Comparison of ENCODE assay signal across 19 cellular contexts in genomic region chr11:61851128-61851899, GRCh38. TPM values are rescaled to one million over a fixed set of nuclear protein-coding genes. Genes with fewer than 3 reads are reported as not detected.
DNase-seq lines count a peak whose midpoint lies in the region; ATAC-seq, FAIRE-seq and TF ChIP-seq lines count a peak whose summit lies in the region.
"Had no signal": no experiment of that assay in that cellular context is flagged by ENCODE, and none has a peak within 500 bp of the region (broad histone marks: within the 10 kb centered on the region; RNA-seq: fewer than 3 reads in every experiment).

No MANE protein-coding gene starts in this region.

- no peak for TF ChIP-seq EP300 in GM12878 (IDR thresholded peaks at IDR 0.05; ENCODE audit: borderline replicate concordance in 1 of 2, control insufficient read depth in 1 of 2, low read depth in 2 of 2, low read length in 2 of 2)

- H2BK12ac ChIP-seq in neuronal stem cell (ENCODE audit: low read length): no peak overlapping the region

- H3K9ac ChIP-seq in GM12878 (ENCODE audit: control insufficient read depth, insufficient read depth, low read length): no peak overlapping the region
- no peak overlapping the region for H3K9ac ChIP-seq in neuronal stem cell (ENCODE audit: low read depth, low read length, poor library complexity)

- WGBS in GM12878 (ENCODE audit: insufficient coverage, insufficient replicate concordance, low lambda C conversion rate, missing lambda C conversion rate): 75% methylated on average over 24 of the region's 24 CpGs
- WGBS in neuronal stem cell (ENCODE audit: extremely low coverage in 2 of 2, insufficient read length in 2 of 2, insufficient replicate concordance in 1 of 2), 2 donors: no CpG with 5 or more reads among the region's 24 CpGs

- H3K27ac ChIP-seq in GM12878 (ENCODE audit: control insufficient read depth, insufficient read depth): no peak overlapping the region; the same call in 1 of the 2 replicates
- H3K27ac ChIP-seq in neuronal stem cell (replicated peaks; ENCODE audit: low read length): no peak overlapping the region
- peak overlapping the region; percentile 46 to 48 for H3K27ac ChIP-seq in tibial artery

- POLR2A ChIA-PET in GM12878 (lab: Charles Lee): interaction anchor here (0.5 kb wide), 1 partner anchor 18 kb away, joined by 5 read pairs; no protein-coding TSS in a partner anchor

- BruUV-seq in GM12878 (replicated peaks; lab: Mats Ljungman, UMichigan): no TSS peak

- H2BK120ac ChIP-seq in neuronal stem cell (ENCODE audit: low read depth, low read length): no peak overlapping the region

- no peaks in the 10 kb centered on the region for H3K27me3 ChIP-seq in GM12878 (replicated peaks in 1 of 2; ENCODE audit: control insufficient read depth in 2 of 2, insufficient read depth in 2 of 2, low read length in 1 of 2)
- H3K27me3 ChIP-seq in neuronal stem cell (ENCODE audit: control insufficient read depth in 3 of 3, insufficient read depth in 3 of 3, low read depth in 1 of 3, low read length in 3 of 3): no peaks in the 10 kb centered on the region
- no peaks in the 10 kb centered on the region for H3K27me3 ChIP-seq in tibial artery
- H3K27me3 ChIP-seq: BE2C had no signal

- SMC1A ChIA-PET in GM12878 (lab: Charles Lee; ENCODE audit: uncharacterized antibody, unreplicated experiment): no interaction called here

- peak overlapping the region; percentile 95 for H4K8ac ChIP-seq in neuronal stem cell (ENCODE audit: low read depth, low read length)

- H3K4me1 ChIP-seq in GM12878 (ENCODE audit: control insufficient read depth, insufficient read depth, low read length) (peaks cover 5% of the 10 kb centered on the region; the same call in 1 of the 2 replicates), neuronal stem cell (ENCODE audit: control insufficient read depth in 2 of 2, insufficient read depth in 1 of 2, low read depth in 1 of 2, low read length in 2 of 2) (no peaks in the 10 kb centered on the region), tibial artery (peaks cover 0 to 6% (median 0%) of the 10 kb centered on the region in 4 donors)
- H3K4me1 ChIP-seq: BE2C had no signal

- CTCF ChIA-PET in GM12878 (lab: Yijun Ruan, JAX): no interaction called here

- H3K4ac ChIP-seq in neuronal stem cell (ENCODE audit: low read length): no peak overlapping the region

- no peak overlapping the region for H3K4me3 ChIP-seq in GM12878
- no peak overlapping the region for H3K4me3 ChIP-seq in neuronal stem cell (ENCODE audit: low read length in 2 of 2)
- no peak overlapping the region for H3K4me3 ChIP-seq in tibial artery

- H2AFZ ChIP-seq in GM12878 (ENCODE audit: control insufficient read depth, low read depth, low read length): no peak overlapping the region
- no peak overlapping the region for H2AFZ ChIP-seq in neuronal stem cell (ENCODE audit: low read length)

- RAD21 ChIA-PET in GM12878 (lab: Charles Lee; ENCODE audit: unreplicated experiment): no interaction called here

- no peak for TF ChIP-seq RAD21 in GM12878 (IDR thresholded peaks at IDR 0.05; ENCODE audit: insufficient read depth, low read depth, low read length)

- ATAC-seq in GM12878 (no peak), Right ventricle myocardium superior (ENCODE audit: poor library complexity) (peak; percentile 86), HG02885 (IDR thresholded peaks at IDR 0.05; ENCODE audit: poor library complexity, unreplicated experiment) (no peak)
- ATAC-seq: activated CD8-positive, alpha-beta T cell treated with anti-CD3 and anti-CD28 coated beads, Interleukin-2, amount 10 ng/mL, durations not matched to agents 7 days and 5 days; activated T-cell treated with anti-CD3 and anti-CD28 coated beads, Interleukin-2, amount 50 U/mL, for 4 hours; left colon had no signal

- H2BK15ac ChIP-seq in neuronal stem cell (ENCODE audit: low read length): no peak overlapping the region

- intact Hi-C loops in GM12878 (cut with micrococcal nuclease; ENCODE audit: unreplicated experiment): no loop called here
- intact Hi-C loops in Right ventricle myocardium superior (cut with DNase I): no loop called here
- intact Hi-C loops in tibial artery (cut with DNase I; ENCODE audit: low total_unique reads): no loop called here

- H2AK5ac ChIP-seq in neuronal stem cell (ENCODE audit: low read depth, low read length): no peak overlapping the region

- no peak overlapping the region for H3K4me2 ChIP-seq in GM12878 (ENCODE audit: control insufficient read depth, insufficient read depth)
- no peak overlapping the region for H3K4me2 ChIP-seq in neuronal stem cell (ENCODE audit: insufficient read depth, low read length, poor library complexity, severe bottlenecking)

- H3K14ac ChIP-seq in neuronal stem cell (ENCODE audit: low read length): no peak overlapping the region

- in situ Hi-C loops in GM12878 (cut with MboI): no loop called here

- no peak for DNase-seq in GM12878 (ENCODE audit: low read depth, low spot score)
- DNase-seq in Right ventricle myocardium superior: peak; percentile 87
- DNase-seq in neuronal stem cell (ENCODE audit: low spot score): no peak
- peak in 1 of 2 donors; percentile 39 for DNase-seq in tibial artery
- DNase-seq in glomerular visceral epithelial cell (ENCODE audit: extremely low spot score): no peak
- no peak for DNase-seq in middle frontal gyrus (ENCODE audit: extremely low spot score, low spot score)
- DNase-seq in NCI-H187 (lab: John Stamatoyannopoulos, UW): no peak
- DNase-seq: activated B cell treated with CpG ODN at 0.5 μM for 24 hours; activated CD8-positive, alpha-beta T cell treated with anti-CD3 and anti-CD28 coated beads, Interleukin-2, amount 10 ng/mL, durations not matched to agents 7 days and 5 days; activated naive CD8-positive, alpha-beta T cell treated with anti-CD3 and anti-CD28 coated beads, Interleukin-2, amount 10 ng/mL, durations not matched to agents 7 days and 5 days; activated T-cell treated with anti-CD3 and anti-CD28 coated beads, Interleukin-2, amount 50 U/mL, for 4 hours; BE2C; H9; left colon; NCI-H187 treated with DMSO at 0.1 percent for 48 hours; SHP77 treated with DMSO at 0.1 percent for 48 hours; stimulated activated CD4-positive, alpha-beta T cell treated with anti-CD3 and anti-CD28 coated beads, Interleukin-4, amount 100 ng/mL, for 1 hour had no signal

- H3K18ac ChIP-seq in neuronal stem cell (ENCODE audit: low read length): no peak overlapping the region

- no peak for FAIRE-seq in GM12878 (lab: Jason Lieb, UNC)
- FAIRE-seq: GM19239 had no signal

- peaks cover 11% of the 10 kb centered on the region for H3K79me1 ChIP-seq in neuronal stem cell (ENCODE audit: low read depth, low read length)

- no peak overlapping the region for H4K91ac ChIP-seq in neuronal stem cell (ENCODE audit: low read depth, low read length, poor library complexity)

- no peak overlapping the region for H2BK5ac ChIP-seq in neuronal stem cell (ENCODE audit: low read length)

- H4K20me1 ChIP-seq in GM12878 (ENCODE audit: control insufficient read depth, insufficient read depth): no peaks in the 10 kb centered on the region

- H3K36me3 ChIP-seq in GM12878 (ENCODE audit: control insufficient read depth in 2 of 2, insufficient read depth in 2 of 2, low read length in 1 of 2) (peaks cover 23 to 52% of the 10 kb centered on the region in 2 experiments), neuronal stem cell (replicated peaks in 1 of 2; ENCODE audit: control insufficient read depth in 2 of 2, insufficient read depth in 2 of 2, low read length in 2 of 2) (peaks cover 75 to 98% of the 10 kb centered on the region in 2 donors), tibial artery (peaks cover 37 to 68% (median 55%) of the 10 kb centered on the region in 3 donors)

- TF ChIP-seq POLR2A in GM12878 (IDR thresholded peaks at IDR 0.05; ENCODE audit: low read depth, low read length): no peak

- TF ChIP-seq CTCF in GM12878 (IDR thresholded peaks at IDR 0.05 in 2 of 3, conservative IDR thresholded peaks at IDR 0.05 in 1 of 3; ENCODE audit: control insufficient read depth in 2 of 3, extremely low read depth in 1 of 3, insufficient read depth in 1 of 3, low read depth in 3 of 3, low read length in 3 of 3) (no peak), tibial artery (IDR thresholded peaks at IDR 0.05) (no peak)

- H3K23ac ChIP-seq in neuronal stem cell (ENCODE audit: low read depth, low read length, poor library complexity): peak overlapping the region; percentile 27

- H3K9me3 ChIP-seq in GM12878 (replicated peaks; ENCODE audit: control insufficient read depth, insufficient read depth, low read length): no peaks in the 10 kb centered on the region
- H3K9me3 ChIP-seq in neuronal stem cell (replicated peaks in 1 of 2; ENCODE audit: control insufficient read depth in 2 of 2, insufficient read depth in 1 of 2, low read depth in 1 of 2, low read length in 2 of 2): peaks cover 0 to 3% of the 10 kb centered on the region in 2 donors
- no peaks in the 10 kb centered on the region for H3K9me3 ChIP-seq in tibial artery
- H3K9me3 ChIP-seq: BE2C had no signal

- no peaks in the 10 kb centered on the region for H3K79me2 ChIP-seq in GM12878 (ENCODE audit: control insufficient read depth, insufficient read depth, low read length)

RNA-seq across cellular contexts. Expression of gene FADS2, which starts 23.2 kb away (rescaled TPM):
- total RNA-seq in GM12878 (2013; cell fraction: nucleolus; rRNA removed): 213 and 225 TPM in 2 replicates
- total RNA-seq in GM12878 (2014; rRNA removed) (156 and 158 TPM in 2 replicates), GM12878 (2014; rRNA removed; fragmentation: Illumina TruSeq; extraction: Trizol) (142 and 152 TPM in 2 replicates), GM12878 (2021) (294 and 315 TPM in 2 replicates), Right ventricle myocardium superior (20.5 TPM)
- 88.1 TPM for polyA plus RNA-seq in GM12878 (2011; ENCODE audit: low read depth)
- polyA plus RNA-seq in GM12878 (2011; rRNA removed) (165 and 313 TPM in 2 replicates), GM12878 (2014; fragmentation: Illumina TruSeq; extraction: Trizol) (312 and 333 TPM in 2 replicates), GM12878 (2014; fragmentation: Nextera tagmentation; extraction: Ambion mirVana) (1 to 10 TPM; 3.3 to 6.4 TPM), GM12878 (2014; rRNA removed) (188 and 204 TPM in 2 replicates), GM12878 (2016; fragmentation: Nextera tagmentation; extraction: Ambion mirVana) (10 to 100 TPM; 92.1 to 92.7 TPM)
- polyA plus RNA-seq in GM12878 (2011; cell fraction: cytosol; rRNA removed): 385 and 386 TPM in 2 replicates
- 355 and 386 TPM in 2 replicates for polyA plus RNA-seq in GM12878 (2011; cell fraction: nucleus; rRNA removed)
- 145 and 173 TPM in 2 replicates for polyA plus RNA-seq in GM12878 (2012)
- 615 and 704 TPM in 2 replicates for polyA minus RNA-seq in GM12878 (2011; rRNA and poly(A)+ RNA removed)
- polyA minus RNA-seq in GM12878 (2011; cell fraction: cytosol; rRNA and poly(A)+ RNA removed): 158 and 174 TPM in 2 replicates
- 88.4 and 155 TPM in 2 replicates for polyA minus RNA-seq in GM12878 (2011; cell fraction: nucleus; rRNA and poly(A)+ RNA removed)
- polyA plus RNA-seq in neuronal stem cell (2013, experiment 1 of 2): 515 TPM
- 508 TPM for polyA plus RNA-seq in neuronal stem cell (2013, experiment 2 of 2)

RNA-seq across cellular contexts. Expression of gene FADS1, which starts 34.5 kb away (rescaled TPM):
- 70.4 and 77.9 TPM in 2 replicates for total RNA-seq in GM12878 (2013; cell fraction: nucleolus; rRNA removed)
- total RNA-seq in GM12878 (2014; rRNA removed): 38.9 and 44.1 TPM in 2 replicates
- 37.5 and 42.3 TPM in 2 replicates for total RNA-seq in GM12878 (2014; rRNA removed; fragmentation: Illumina TruSeq; extraction: Trizol)
- 45.5 and 49.2 TPM in 2 replicates for total RNA-seq in GM12878 (2021)
- 9.2 TPM for polyA plus RNA-seq in GM12878 (2011; ENCODE audit: low read depth)
- polyA plus RNA-seq in GM12878 (2011; rRNA removed): 69.1 and 73.9 TPM in 2 replicates
- polyA plus RNA-seq in GM12878 (2011; cell fraction: cytosol; rRNA removed): 58.3 and 63.7 TPM in 2 replicates
- 41.9 and 45.9 TPM in 2 replicates for polyA plus RNA-seq in GM12878 (2011; cell fraction: nucleus; rRNA removed)
- polyA plus RNA-seq in GM12878 (2012): 13.8 and 20.9 TPM in 2 replicates
- polyA plus RNA-seq in GM12878 (2014; fragmentation: Illumina TruSeq; extraction: Trizol): 39.1 and 47.2 TPM in 2 replicates
- 10 to 100 TPM in 1 of 2 experiments, 1 to 10 TPM in 1; 8.8 to 14.6 TPM for polyA plus RNA-seq in GM12878 (2014; fragmentation: Nextera tagmentation; extraction: Ambion mirVana)
- polyA plus RNA-seq in GM12878 (2014; rRNA removed): 32.7 and 34.6 TPM in 2 replicates
- polyA plus RNA-seq in GM12878 (2016; fragmentation: Nextera tagmentation; extraction: Ambion mirVana): 10 to 100 TPM; 47.7 to 49.5 TPM
- 79.7 and 106 TPM in 2 replicates for polyA minus RNA-seq in GM12878 (2011; rRNA and poly(A)+ RNA removed)
- 32.2 and 57.0 TPM in 2 replicates for polyA minus RNA-seq in GM12878 (2011; cell fraction: cytosol; rRNA and poly(A)+ RNA removed)
- 33.6 and 63.5 TPM in 2 replicates for polyA minus RNA-seq in GM12878 (2011; cell fraction: nucleus; rRNA and poly(A)+ RNA removed)
- 21.3 TPM for total RNA-seq in Right ventricle myocardium superior
- polyA plus RNA-seq in neuronal stem cell (2013, experiment 1 of 2): 171 TPM
- 174 TPM for polyA plus RNA-seq in neuronal stem cell (2013, experiment 2 of 2)

RNA-seq across cellular contexts. Expression of gene FADS3, which starts 40.0 kb away (rescaled TPM):
- total RNA-seq in GM12878 (2013; cell fraction: nucleolus; rRNA removed): 30.8 and 34.8 TPM in 2 replicates
- total RNA-seq in GM12878 (2014; rRNA removed) (7.2 and 9.3 TPM in 2 replicates), GM12878 (2014; rRNA removed; fragmentation: Illumina TruSeq; extraction: Trizol) (2.3 and 3.2 TPM in 2 replicates), GM12878 (2021) (5.7 and 7.7 TPM in 2 replicates), Right ventricle myocardium superior (76.0 TPM)
- 2.6 TPM for polyA plus RNA-seq in GM12878 (2011; ENCODE audit: low read depth)
- polyA plus RNA-seq in GM12878 (2011; rRNA removed) (3.9 and 7.5 TPM in 2 replicates), GM12878 (2014; fragmentation: Illumina TruSeq; extraction: Trizol) (2.3 and 4.2 TPM in 2 replicates), GM12878 (2014; fragmentation: Nextera tagmentation; extraction: Ambion mirVana) (under 1 TPM; 0.23 to 0.44 TPM), GM12878 (2014; rRNA removed) (6.8 and 8.1 TPM in 2 replicates), GM12878 (2016; fragmentation: Nextera tagmentation; extraction: Ambion mirVana) (1 to 10 TPM; 1.4 to 4.2 TPM)
- polyA plus RNA-seq in GM12878 (2011; cell fraction: cytosol; rRNA removed): 8.7 and 13.3 TPM in 2 replicates
- 80.2 and 98.8 TPM in 2 replicates for polyA plus RNA-seq in GM12878 (2011; cell fraction: nucleus; rRNA removed)
- polyA plus RNA-seq in GM12878 (2012): 6.8 and 7.1 TPM in 2 replicates
- polyA minus RNA-seq in GM12878 (2011; rRNA and poly(A)+ RNA removed): 4.1 and 9.9 TPM in 2 replicates
- polyA minus RNA-seq in GM12878 (2011; cell fraction: cytosol; rRNA and poly(A)+ RNA removed): 4.9 and 6.8 TPM in 2 replicates
- 6.8 and 9.2 TPM in 2 replicates for polyA minus RNA-seq in GM12878 (2011; cell fraction: nucleus; rRNA and poly(A)+ RNA removed)
- 25.1 TPM for polyA plus RNA-seq in neuronal stem cell (2013, experiment 1 of 2)
- polyA plus RNA-seq in neuronal stem cell (2013, experiment 2 of 2): 25.6 TPM

RNA-seq across cellular contexts. Expression of gene FEN1, which starts 58.6 kb away (rescaled TPM):
- total RNA-seq in GM12878 (2013; cell fraction: nucleolus; rRNA removed): 16.7 and 19.0 TPM in 2 replicates
- 136 TPM in 2 replicates for total RNA-seq in GM12878 (2014; rRNA removed)
- 117 and 135 TPM in 2 replicates for total RNA-seq in GM12878 (2014; rRNA removed; fragmentation: Illumina TruSeq; extraction: Trizol)
- total RNA-seq in GM12878 (2021): 127 and 129 TPM in 2 replicates
- polyA plus RNA-seq in GM12878 (2011; ENCODE audit: low read depth): 42.9 TPM
- polyA plus RNA-seq in GM12878 (2011; rRNA removed): 94.3 and 94.4 TPM in 2 replicates
- 79.0 and 88.7 TPM in 2 replicates for polyA plus RNA-seq in GM12878 (2011; cell fraction: cytosol; rRNA removed)
- 24.1 and 39.1 TPM in 2 replicates for polyA plus RNA-seq in GM12878 (2011; cell fraction: nucleus; rRNA removed)
- 51.3 and 51.6 TPM in 2 replicates for polyA plus RNA-seq in GM12878 (2012)
- 92.7 and 120 TPM in 2 replicates for polyA plus RNA-seq in GM12878 (2014; fragmentation: Illumina TruSeq; extraction: Trizol)
- 10 to 100 TPM; 54.8 to 99.9 TPM for polyA plus RNA-seq in GM12878 (2014; fragmentation: Nextera tagmentation; extraction: Ambion mirVana)
- 110 and 130 TPM in 2 replicates for polyA plus RNA-seq in GM12878 (2014; rRNA removed)
- polyA plus RNA-seq in GM12878 (2016; fragmentation: Nextera tagmentation; extraction: Ambion mirVana): 100 to 1,000 TPM; 281 to 282 TPM
- polyA minus RNA-seq in GM12878 (2011; rRNA and poly(A)+ RNA removed): 78.7 and 79.0 TPM in 2 replicates
- polyA minus RNA-seq in GM12878 (2011; cell fraction: cytosol; rRNA and poly(A)+ RNA removed): 31.3 and 34.8 TPM in 2 replicates
- 19.6 and 36.2 TPM in 2 replicates for polyA minus RNA-seq in GM12878 (2011; cell fraction: nucleus; rRNA and poly(A)+ RNA removed)
- total RNA-seq in Right ventricle myocardium superior: 6.3 TPM
- polyA plus RNA-seq in neuronal stem cell (2013, experiment 1 of 2): 30.6 TPM
- polyA plus RNA-seq in neuronal stem cell (2013, experiment 2 of 2): 31.0 TPM

RNA-seq across cellular contexts. Expression of gene TMEM258, which starts 58.9 kb away (rescaled TPM):
- total RNA-seq in GM12878 (2013; cell fraction: nucleolus; rRNA removed): 43.6 and 56.9 TPM in 2 replicates
- total RNA-seq in GM12878 (2014; rRNA removed) (233 and 251 TPM in 2 replicates), GM12878 (2014; rRNA removed; fragmentation: Illumina TruSeq; extraction: Trizol) (202 and 218 TPM in 2 replicates), GM12878 (2021) (157 and 160 TPM in 2 replicates), Right ventricle myocardium superior (123 TPM)
- polyA plus RNA-seq in GM12878 (2011; ENCODE audit: low read depth): 130 TPM
- polyA plus RNA-seq in GM12878 (2011; rRNA removed) (373 and 532 TPM in 2 replicates), GM12878 (2014; fragmentation: Illumina TruSeq; extraction: Trizol) (167 and 194 TPM in 2 replicates), GM12878 (2014; fragmentation: Nextera tagmentation; extraction: Ambion mirVana) (100 to 1,000 TPM; 800 to 840 TPM), GM12878 (2014; rRNA removed) (252 and 261 TPM in 2 replicates), GM12878 (2016; fragmentation: Nextera tagmentation; extraction: Ambion mirVana) (100 to 1,000 TPM; 390 to 393 TPM)
- 536 and 608 TPM in 2 replicates for polyA plus RNA-seq in GM12878 (2011; cell fraction: cytosol; rRNA removed)
- polyA plus RNA-seq in GM12878 (2011; cell fraction: nucleus; rRNA removed): 121 and 202 TPM in 2 replicates
- 400 and 645 TPM in 2 replicates for polyA plus RNA-seq in GM12878 (2012)
- 208 and 236 TPM in 2 replicates for polyA minus RNA-seq in GM12878 (2011; rRNA and poly(A)+ RNA removed)
- polyA minus RNA-seq in GM12878 (2011; cell fraction: cytosol; rRNA and poly(A)+ RNA removed): 78.8 and 105 TPM in 2 replicates
- 58.0 and 65.3 TPM in 2 replicates for polyA minus RNA-seq in GM12878 (2011; cell fraction: nucleus; rRNA and poly(A)+ RNA removed)
- 258 TPM for polyA plus RNA-seq in neuronal stem cell (2013, experiment 1 of 2)
- polyA plus RNA-seq in neuronal stem cell (2013, experiment 2 of 2): 242 TPM

Comparison
In these comparisons a context has a peak if more than half of its experiments do, and no peak if none do; other contexts are left out.
1. H3K27ac ChIP-seq: peak in tibial artery (2 of 2); none in GM12878 (single experiment) and neuronal stem cell (single experiment).